In the genomic region with DNA sequence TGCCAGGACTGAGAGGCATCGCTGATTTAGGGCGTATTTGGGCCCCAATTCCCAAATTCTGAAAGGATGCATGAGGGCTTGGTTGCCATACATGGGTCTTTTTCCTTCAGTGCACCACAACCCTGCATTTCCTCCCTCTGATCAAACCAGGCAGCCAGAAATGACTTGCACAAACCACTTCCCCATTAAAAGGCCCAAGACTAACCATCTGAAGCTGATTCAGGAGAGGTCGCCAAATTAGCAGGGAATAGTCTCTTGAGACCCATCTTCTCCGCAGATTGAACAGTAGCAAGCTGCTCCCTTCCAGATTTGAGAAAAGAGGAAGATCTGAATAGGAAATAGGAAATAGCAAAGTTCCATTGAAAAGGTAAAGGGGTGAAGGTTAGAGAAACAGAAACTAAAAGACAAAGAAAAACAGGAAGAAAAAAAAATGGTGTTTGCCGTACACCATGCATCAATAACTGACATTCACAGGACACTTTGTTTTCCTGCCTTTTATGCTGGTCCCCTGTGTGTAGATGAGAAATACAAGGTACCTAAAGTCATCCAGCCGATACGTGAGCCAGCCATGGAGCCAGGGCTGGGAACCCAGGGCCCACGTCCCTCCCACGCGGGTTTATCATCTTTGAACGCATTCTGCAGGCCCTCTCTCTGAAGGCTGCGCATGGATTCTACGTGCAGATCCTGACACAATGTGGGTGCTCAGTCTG, we compare ENCODE assay signal across 1 cellular context.
TF ChIP-seq lines count a peak whose summit lies in the region.

No MANE protein-coding gene starts in this region.

TF ChIP-seq in K562, 482 proteins besides CTCF, POLR2A, EP300 and RAD21 (continued from another document and continues in another):
- TF ChIP-seq, protein P1, sequence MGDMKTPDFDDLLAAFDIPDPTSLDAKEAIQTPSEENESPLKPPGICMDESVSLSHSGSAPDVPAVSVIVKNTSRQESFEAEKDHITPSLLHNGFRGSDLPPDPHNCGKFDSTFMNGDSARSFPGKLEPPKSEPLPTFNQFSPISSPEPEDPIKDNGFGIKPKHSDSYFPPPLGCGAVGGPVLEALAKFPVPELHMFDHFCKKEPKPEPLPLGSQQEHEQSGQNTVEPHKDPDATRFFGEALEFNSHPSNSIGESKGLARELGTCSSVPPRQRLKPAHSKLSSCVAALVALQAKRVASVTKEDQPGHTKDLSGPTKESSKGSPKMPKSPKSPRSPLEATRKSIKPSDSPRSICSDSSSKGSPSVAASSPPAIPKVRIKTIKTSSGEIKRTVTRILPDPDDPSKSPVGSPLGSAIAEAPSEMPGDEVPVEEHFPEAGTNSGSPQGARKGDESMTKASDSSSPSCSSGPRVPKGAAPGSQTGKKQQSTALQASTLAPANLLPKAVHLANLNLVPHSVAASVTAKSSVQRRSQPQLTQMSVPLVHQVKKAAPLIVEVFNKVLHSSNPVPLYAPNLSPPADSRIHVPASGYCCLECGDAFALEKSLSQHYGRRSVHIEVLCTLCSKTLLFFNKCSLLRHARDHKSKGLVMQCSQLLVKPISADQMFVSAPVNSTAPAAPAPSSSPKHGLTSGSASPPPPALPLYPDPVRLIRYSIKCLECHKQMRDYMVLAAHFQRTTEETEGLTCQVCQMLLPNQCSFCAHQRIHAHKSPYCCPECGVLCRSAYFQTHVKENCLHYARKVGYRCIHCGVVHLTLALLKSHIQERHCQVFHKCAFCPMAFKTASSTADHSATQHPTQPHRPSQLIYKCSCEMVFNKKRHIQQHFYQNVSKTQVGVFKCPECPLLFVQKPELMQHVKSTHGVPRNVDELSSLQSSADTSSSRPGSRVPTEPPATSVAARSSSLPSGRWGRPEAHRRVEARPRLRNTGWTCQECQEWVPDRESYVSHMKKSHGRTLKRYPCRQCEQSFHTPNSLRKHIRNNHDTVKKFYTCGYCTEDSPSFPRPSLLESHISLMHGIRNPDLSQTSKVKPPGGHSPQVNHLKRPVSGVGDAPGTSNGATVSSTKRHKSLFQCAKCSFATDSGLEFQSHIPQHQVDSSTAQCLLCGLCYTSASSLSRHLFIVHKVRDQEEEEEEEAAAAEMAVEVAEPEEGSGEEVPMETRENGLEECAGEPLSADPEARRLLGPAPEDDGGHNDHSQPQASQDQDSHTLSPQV (IDR thresholded peaks at IDR 0.05): no peak
- TF ChIP-seq CREM (IDR thresholded peaks at IDR 0.05; ENCODE audit: low read depth): peak; percentile 60
- no peak for TF ChIP-seq SLC30A9 (CRISPR knock-in tag; IDR thresholded peaks at IDR 0.05)
- TF ChIP-seq ZNF583 (CRISPR knock-in tag; IDR thresholded peaks at IDR 0.05): no peak
- 0 out of 4 replicates have a peak, but pooled peaks of 1 of the 2 experiments have one; percentile 20 for TF ChIP-seq FOXK2 (conservative IDR thresholded peaks at IDR 0.05 in 1 of 2, IDR thresholded peaks at IDR 0.05 in 1 of 2; ENCODE audit: low read depth in 2 of 2)
- TF ChIP-seq SOX6 (IDR thresholded peaks at IDR 0.05): no peak
- TF ChIP-seq, protein P2, sequence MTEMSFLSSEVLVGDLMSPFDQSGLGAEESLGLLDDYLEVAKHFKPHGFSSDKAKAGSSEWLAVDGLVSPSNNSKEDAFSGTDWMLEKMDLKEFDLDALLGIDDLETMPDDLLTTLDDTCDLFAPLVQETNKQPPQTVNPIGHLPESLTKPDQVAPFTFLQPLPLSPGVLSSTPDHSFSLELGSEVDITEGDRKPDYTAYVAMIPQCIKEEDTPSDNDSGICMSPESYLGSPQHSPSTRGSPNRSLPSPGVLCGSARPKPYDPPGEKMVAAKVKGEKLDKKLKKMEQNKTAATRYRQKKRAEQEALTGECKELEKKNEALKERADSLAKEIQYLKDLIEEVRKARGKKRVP (CRISPR knock-in tag; IDR thresholded peaks at IDR 0.05): no peak
- no peak; the same call in 1 of the 2 replicates for TF ChIP-seq NBN (IDR thresholded peaks at IDR 0.05; ENCODE audit: low read depth)
- no peak for TF ChIP-seq BMI1 (IDR thresholded peaks at IDR 0.05; ENCODE audit: low read length)
- TF ChIP-seq STAT5A (IDR thresholded peaks at IDR 0.05; ENCODE audit: borderline replicate concordance, low read length): no peak
- TF ChIP-seq, protein P3, sequence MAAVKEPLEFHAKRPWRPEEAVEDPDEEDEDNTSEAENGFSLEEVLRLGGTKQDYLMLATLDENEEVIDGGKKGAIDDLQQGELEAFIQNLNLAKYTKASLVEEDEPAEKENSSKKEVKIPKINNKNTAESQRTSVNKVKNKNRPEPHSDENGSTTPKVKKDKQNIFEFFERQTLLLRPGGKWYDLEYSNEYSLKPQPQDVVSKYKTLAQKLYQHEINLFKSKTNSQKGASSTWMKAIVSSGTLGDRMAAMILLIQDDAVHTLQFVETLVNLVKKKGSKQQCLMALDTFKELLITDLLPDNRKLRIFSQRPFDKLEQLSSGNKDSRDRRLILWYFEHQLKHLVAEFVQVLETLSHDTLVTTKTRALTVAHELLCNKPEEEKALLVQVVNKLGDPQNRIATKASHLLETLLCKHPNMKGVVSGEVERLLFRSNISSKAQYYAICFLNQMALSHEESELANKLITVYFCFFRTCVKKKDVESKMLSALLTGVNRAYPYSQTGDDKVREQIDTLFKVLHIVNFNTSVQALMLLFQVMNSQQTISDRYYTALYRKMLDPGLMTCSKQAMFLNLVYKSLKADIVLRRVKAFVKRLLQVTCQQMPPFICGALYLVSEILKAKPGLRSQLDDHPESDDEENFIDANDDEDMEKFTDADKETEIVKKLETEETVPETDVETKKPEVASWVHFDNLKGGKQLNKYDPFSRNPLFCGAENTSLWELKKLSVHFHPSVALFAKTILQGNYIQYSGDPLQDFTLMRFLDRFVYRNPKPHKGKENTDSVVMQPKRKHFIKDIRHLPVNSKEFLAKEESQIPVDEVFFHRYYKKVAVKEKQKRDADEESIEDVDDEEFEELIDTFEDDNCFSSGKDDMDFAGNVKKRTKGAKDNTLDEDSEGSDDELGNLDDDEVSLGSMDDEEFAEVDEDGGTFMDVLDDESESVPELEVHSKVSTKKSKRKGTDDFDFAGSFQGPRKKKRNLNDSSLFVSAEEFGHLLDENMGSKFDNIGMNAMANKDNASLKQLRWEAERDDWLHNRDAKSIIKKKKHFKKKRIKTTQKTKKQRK (IDR thresholded peaks at IDR 0.05; ENCODE audit: borderline replicate concordance, low read depth, low read length): no peak
- TF ChIP-seq NFIC (IDR thresholded peaks at IDR 0.05): no peak
- TF ChIP-seq ILK (tag; IDR thresholded peaks at IDR 0.05; ENCODE audit: borderline replicate concordance, low read depth): no peak
- TF ChIP-seq, protein P4, sequence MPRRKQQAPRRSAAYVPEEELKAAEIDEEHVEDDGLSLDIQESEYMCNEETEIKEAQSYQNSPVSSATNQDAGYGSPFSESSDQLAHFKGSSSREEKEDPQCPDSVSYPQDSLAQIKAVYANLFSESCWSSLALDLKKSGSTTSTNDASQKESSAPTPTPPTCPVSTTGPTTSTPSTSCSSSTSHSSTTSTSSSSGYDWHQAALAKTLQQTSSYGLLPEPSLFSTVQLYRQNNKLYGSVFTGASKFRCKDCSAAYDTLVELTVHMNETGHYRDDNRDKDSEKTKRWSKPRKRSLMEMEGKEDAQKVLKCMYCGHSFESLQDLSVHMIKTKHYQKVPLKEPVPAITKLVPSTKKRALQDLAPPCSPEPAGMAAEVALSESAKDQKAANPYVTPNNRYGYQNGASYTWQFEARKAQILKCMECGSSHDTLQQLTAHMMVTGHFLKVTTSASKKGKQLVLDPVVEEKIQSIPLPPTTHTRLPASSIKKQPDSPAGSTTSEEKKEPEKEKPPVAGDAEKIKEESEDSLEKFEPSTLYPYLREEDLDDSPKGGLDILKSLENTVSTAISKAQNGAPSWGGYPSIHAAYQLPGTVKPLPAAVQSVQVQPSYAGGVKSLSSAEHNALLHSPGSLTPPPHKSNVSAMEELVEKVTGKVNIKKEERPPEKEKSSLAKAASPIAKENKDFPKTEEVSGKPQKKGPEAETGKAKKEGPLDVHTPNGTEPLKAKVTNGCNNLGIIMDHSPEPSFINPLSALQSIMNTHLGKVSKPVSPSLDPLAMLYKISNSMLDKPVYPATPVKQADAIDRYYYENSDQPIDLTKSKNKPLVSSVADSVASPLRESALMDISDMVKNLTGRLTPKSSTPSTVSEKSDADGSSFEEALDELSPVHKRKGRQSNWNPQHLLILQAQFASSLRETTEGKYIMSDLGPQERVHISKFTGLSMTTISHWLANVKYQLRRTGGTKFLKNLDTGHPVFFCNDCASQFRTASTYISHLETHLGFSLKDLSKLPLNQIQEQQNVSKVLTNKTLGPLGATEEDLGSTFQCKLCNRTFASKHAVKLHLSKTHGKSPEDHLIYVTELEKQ (CRISPR knock-in tag; IDR thresholded peaks at IDR 0.05): no peak
- TF ChIP-seq SMARCA4 (IDR thresholded peaks at IDR 0.05): 0 out of 2 replicates have a peak, but pooled peaks have one; percentile 23
- no peak for TF ChIP-seq MTA1 (IDR thresholded peaks at IDR 0.05; ENCODE audit: borderline replicate concordance)
- no peak for TF ChIP-seq ATF1 (CRISPR knock-in tag; IDR thresholded peaks at IDR 0.05)
- no peak for TF ChIP-seq ATF1 (tag; IDR thresholded peaks at IDR 0.05)
- TF ChIP-seq POLR2AphosphoS2 (IDR thresholded peaks at IDR 0.05; ENCODE audit: low read length): no peak
- TF ChIP-seq NUFIP1 (IDR thresholded peaks at IDR 0.05; ENCODE audit: partially characterized antibody): no peak
- TF ChIP-seq, protein P5, sequence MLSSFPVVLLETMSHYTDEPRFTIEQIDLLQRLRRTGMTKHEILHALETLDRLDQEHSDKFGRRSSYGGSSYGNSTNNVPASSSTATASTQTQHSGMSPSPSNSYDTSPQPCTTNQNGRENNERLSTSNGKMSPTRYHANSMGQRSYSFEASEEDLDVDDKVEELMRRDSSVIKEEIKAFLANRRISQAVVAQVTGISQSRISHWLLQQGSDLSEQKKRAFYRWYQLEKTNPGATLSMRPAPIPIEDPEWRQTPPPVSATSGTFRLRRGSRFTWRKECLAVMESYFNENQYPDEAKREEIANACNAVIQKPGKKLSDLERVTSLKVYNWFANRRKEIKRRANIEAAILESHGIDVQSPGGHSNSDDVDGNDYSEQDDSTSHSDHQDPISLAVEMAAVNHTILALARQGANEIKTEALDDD (IDR thresholded peaks at IDR 0.05): peak; percentile 62; the same call in 1 of the 2 replicates
- TF ChIP-seq, protein P6, sequence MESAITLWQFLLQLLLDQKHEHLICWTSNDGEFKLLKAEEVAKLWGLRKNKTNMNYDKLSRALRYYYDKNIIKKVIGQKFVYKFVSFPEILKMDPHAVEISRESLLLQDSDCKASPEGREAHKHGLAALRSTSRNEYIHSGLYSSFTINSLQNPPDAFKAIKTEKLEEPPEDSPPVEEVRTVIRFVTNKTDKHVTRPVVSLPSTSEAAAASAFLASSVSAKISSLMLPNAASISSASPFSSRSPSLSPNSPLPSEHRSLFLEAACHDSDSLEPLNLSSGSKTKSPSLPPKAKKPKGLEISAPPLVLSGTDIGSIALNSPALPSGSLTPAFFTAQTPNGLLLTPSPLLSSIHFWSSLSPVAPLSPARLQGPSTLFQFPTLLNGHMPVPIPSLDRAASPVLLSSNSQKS (CRISPR knock-in tag; IDR thresholded peaks at IDR 0.05): no peak
- TF ChIP-seq SAFB2 (IDR thresholded peaks at IDR 0.05; ENCODE audit: borderline replicate concordance, low read depth, low read length, severe bottlenecking): no peak
- TF ChIP-seq RFX7 (CRISPR knock-in tag; IDR thresholded peaks at IDR 0.05): no peak
- TF ChIP-seq ZNF253 (CRISPR knock-in tag; conservative IDR thresholded peaks at IDR 0.05): no peak
- TF ChIP-seq EP400 (IDR thresholded peaks at IDR 0.05): no peak
- TF ChIP-seq ZNF121 (CRISPR knock-in tag; conservative IDR thresholded peaks at IDR 0.05): no peak
- TF ChIP-seq, protein P7, sequence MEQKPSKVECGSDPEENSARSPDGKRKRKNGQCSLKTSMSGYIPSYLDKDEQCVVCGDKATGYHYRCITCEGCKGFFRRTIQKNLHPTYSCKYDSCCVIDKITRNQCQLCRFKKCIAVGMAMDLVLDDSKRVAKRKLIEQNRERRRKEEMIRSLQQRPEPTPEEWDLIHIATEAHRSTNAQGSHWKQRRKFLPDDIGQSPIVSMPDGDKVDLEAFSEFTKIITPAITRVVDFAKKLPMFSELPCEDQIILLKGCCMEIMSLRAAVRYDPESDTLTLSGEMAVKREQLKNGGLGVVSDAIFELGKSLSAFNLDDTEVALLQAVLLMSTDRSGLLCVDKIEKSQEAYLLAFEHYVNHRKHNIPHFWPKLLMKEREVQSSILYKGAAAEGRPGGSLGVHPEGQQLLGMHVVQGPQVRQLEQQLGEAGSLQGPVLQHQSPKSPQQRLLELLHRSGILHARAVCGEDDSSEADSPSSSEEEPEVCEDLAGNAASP (IDR thresholded peaks at IDR 0.05): no peak
- TF ChIP-seq, protein P8, sequence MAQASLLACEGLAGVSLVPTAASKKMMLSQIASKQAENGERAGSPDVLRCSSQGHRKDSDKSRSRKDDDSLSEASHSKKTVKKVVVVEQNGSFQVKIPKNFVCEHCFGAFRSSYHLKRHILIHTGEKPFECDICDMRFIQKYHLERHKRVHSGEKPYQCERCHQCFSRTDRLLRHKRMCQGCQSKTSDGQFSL (CRISPR knock-in tag; IDR thresholded peaks at IDR 0.05): no peak
- TF ChIP-seq, protein P8 (tag; IDR thresholded peaks at IDR 0.05): no peak
- TF ChIP-seq, protein P9, sequence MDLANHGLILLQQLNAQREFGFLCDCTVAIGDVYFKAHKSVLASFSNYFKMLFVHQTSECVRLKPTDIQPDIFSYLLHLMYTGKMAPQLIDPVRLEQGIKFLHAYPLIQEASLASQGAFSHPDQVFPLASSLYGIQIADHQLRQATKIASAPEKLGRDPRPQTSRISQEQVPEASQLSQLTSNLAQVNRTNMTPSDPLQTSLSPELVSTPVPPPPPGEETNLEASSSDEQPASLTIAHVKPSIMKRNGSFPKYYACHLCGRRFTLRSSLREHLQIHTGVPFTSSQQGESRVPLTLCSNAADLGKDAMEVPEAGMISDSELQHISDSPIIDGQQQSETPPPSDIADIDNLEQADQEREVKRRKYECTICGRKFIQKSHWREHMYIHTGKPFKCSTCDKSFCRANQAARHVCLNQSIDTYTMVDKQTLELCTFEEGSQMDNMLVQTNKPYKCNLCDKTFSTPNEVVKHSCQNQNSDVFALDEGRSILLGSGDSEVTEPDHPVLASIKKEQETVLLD (IDR thresholded peaks at IDR 0.05): no peak
- TF ChIP-seq NCOA2 (IDR thresholded peaks at IDR 0.05; ENCODE audit: partially characterized antibody in 2 of 2): no peak
- no peak for TF ChIP-seq ARID2 (IDR thresholded peaks at IDR 0.05)
- no peak for TF ChIP-seq CREBBP (IDR thresholded peaks at IDR 0.05; ENCODE audit: low read depth, low read length)
- no peak for TF ChIP-seq ZC3H11A (IDR thresholded peaks at IDR 0.05; ENCODE audit: low read depth, low read length)
- no peak for TF ChIP-seq ZC3H8 (IDR thresholded peaks at IDR 0.05)
- TF ChIP-seq NR1H2 (CRISPR knock-in tag; IDR thresholded peaks at IDR 0.05): no peak
- TF ChIP-seq ZNF384 (IDR thresholded peaks at IDR 0.05; ENCODE audit: low read depth, low read length): no peak
- no peak for TF ChIP-seq SRSF7 (optimal IDR thresholded peaks at IDR 0.05; ENCODE audit: low read depth, low read length)
- no peak for TF ChIP-seq ZBTB1 (CRISPR knock-in tag; IDR thresholded peaks at IDR 0.05; ENCODE audit: borderline replicate concordance, low read depth)
- TF ChIP-seq EGR1 (conservative IDR thresholded peaks at IDR 0.05): peak; percentile 62
- no peak for TF ChIP-seq ZNF717 (CRISPR knock-in tag; IDR thresholded peaks at IDR 0.05)
- no peak for TF ChIP-seq ZNF431 (CRISPR knock-in tag; IDR thresholded peaks at IDR 0.05)
